ENCODE assay signal across 11 cellular contexts in genomic region chr3:197793246-197793645, GRCh38. TPM values are rescaled to one million over a fixed set of nuclear protein-coding genes. Genes with fewer than 3 reads are reported as not detected.
A peak's percentile ranks its signal among the peaks of the same experiment; 100 is the strongest.
DNase-seq lines count a peak whose midpoint lies in the region; ATAC-seq and TF ChIP-seq lines count a peak whose summit lies in the region.
"Had no signal": no experiment of that assay in that cellular context is flagged by ENCODE, and none has a peak within 500 bp of the region (broad histone marks: within the 10 kb centered on the region; RNA-seq: fewer than 3 reads in every experiment).

No MANE protein-coding gene starts in this region.

- ATAC-seq in effector memory CD8-positive, alpha-beta T cell (replicated peaks) = peak; percentile 35
- ATAC-seq in stimulated activated naive CD8-positive, alpha-beta T cell treated with anti-CD3 and anti-CD28 coated beads, Interleukin-15, Interleukin-2, amounts not matched to agents 100 U/mL and 50 U/mL, for 24 hours = peak; percentile 65

- peak; percentile 59 for DNase-seq in activated CD4-positive, alpha-beta T cell treated with anti-CD3 and anti-CD28 coated beads, Interleukin-2, amount 10 ng/mL, durations not matched to agents 24 days and 14 days
- DNase-seq in activated CD4-positive, alpha-beta T cell treated with anti-CD3 and anti-CD28 coated beads, Interleukin-2, amount 50 U/mL, for 4 hours = no peak
- DNase-seq in NOMO-1 treated with DMSO at 0.1 percent for 48 hours (lab: John Stamatoyannopoulos, UW; ENCODE audit: unreplicated experiment) (peak; percentile 44), NCI-H1048 (lab: John Stamatoyannopoulos, UW) (no peak), NCI-H1417 treated with DMSO at 0.1 percent for 48 hours (lab: John Stamatoyannopoulos, UW) (no peak), prostate gland (ENCODE audit: low spot score) (no peak)
- DNase-seq in effector memory CD8-positive, alpha-beta T cell = peak in 1 of 3 experiments; percentile 2
- no peak for DNase-seq in stimulated activated naive CD8-positive, alpha-beta T cell treated with anti-CD3 and anti-CD28 coated beads, Interleukin-15, Interleukin-2, amounts not matched to agents 100 U/mL and 50 U/mL, for 24 hours
- DNase-seq: dorsolateral prefrontal cortex; stimulated activated CD4-positive, alpha-beta T cell treated with anti-CD3 and anti-CD28 coated beads, Interleukin-4, amount 100 ng/mL, for 24 hours had no signal

- H3K36me3 Mint-ChIP-seq in activated CD4-positive, alpha-beta T cell treated with anti-CD3 and anti-CD28 coated beads, Interleukin-2, amount 10 ng/mL, durations not matched to agents 24 days and 14 days (ENCODE audit: low read depth) = peaks cover 5% of the 10 kb centered on the region
- peaks cover 24% of the 10 kb centered on the region for H3K36me3 Mint-ChIP-seq in effector memory CD8-positive, alpha-beta T cell (ENCODE audit: insufficient read depth)

- intact Hi-C loops in activated CD4-positive, alpha-beta T cell treated with anti-CD3 and anti-CD28 coated beads, Interleukin-2, amount 10 ng/mL, durations not matched to agents 24 days and 14 days (cut with micrococcal nuclease) = loop anchor here (1.0 to 5.0 kb wide), 6 partner anchors 9 to 236 kb away; partner anchors contain the start of gene BDH1
- intact Hi-C loops in prostate gland (cut with DNase I) = no loop called here

- 9% methylated on average over 2 of the region's 2 CpGs for WGBS in prostate gland

- no peak overlapping the region for H3K27ac ChIP-seq in prostate gland
- H3K27ac ChIP-seq: C4-2B, dorsolateral prefrontal cortex had no signal

- no peaks in the 10 kb centered on the region for H3K27me3 Mint-ChIP-seq in activated CD4-positive, alpha-beta T cell treated with anti-CD3 and anti-CD28 coated beads, Interleukin-2, amount 10 ng/mL, durations not matched to agents 24 days and 14 days
- H3K27me3 Mint-ChIP-seq in effector memory CD8-positive, alpha-beta T cell = no peaks in the 10 kb centered on the region

- no peak for TF ChIP-seq CTCF in prostate gland (IDR thresholded peaks at IDR 0.05)

- peaks cover 35% of the 10 kb centered on the region for H3K4me1 Mint-ChIP-seq in activated CD4-positive, alpha-beta T cell treated with anti-CD3 and anti-CD28 coated beads, Interleukin-2, amount 10 ng/mL, durations not matched to agents 24 days and 14 days
- peaks cover 22 to 36% of the 10 kb centered on the region in 2 donors for H3K4me1 Mint-ChIP-seq in effector memory CD8-positive, alpha-beta T cell (ENCODE audit: low read depth in 2 of 2)

- H3K27me3 ChIP-seq in prostate gland (replicated peaks; ENCODE audit: insufficient read depth) = no peaks in the 10 kb centered on the region
- H3K27me3 ChIP-seq: dorsolateral prefrontal cortex had no signal

- no peak for TF ChIP-seq POLR2A in prostate gland (IDR thresholded peaks at IDR 0.05)

- H3K27ac Mint-ChIP-seq in activated CD4-positive, alpha-beta T cell treated with anti-CD3 and anti-CD28 coated beads, Interleukin-2, amount 10 ng/mL, durations not matched to agents 24 days and 14 days = peak overlapping the region; percentile 37
- H3K27ac Mint-ChIP-seq in effector memory CD8-positive, alpha-beta T cell = peak overlapping the region; percentile 20 to 86

- H3K36me3 ChIP-seq in prostate gland = no peaks in the 10 kb centered on the region

- H3K9me3 ChIP-seq in prostate gland = no peaks in the 10 kb centered on the region

- peaks cover 4% of the 10 kb centered on the region for H3K4me1 ChIP-seq in prostate gland (replicated peaks)

- H3K4me3 ChIP-seq in prostate gland = no peak overlapping the region

- no peaks in the 10 kb centered on the region for H3K9me3 Mint-ChIP-seq in activated CD4-positive, alpha-beta T cell treated with anti-CD3 and anti-CD28 coated beads, Interleukin-2, amount 10 ng/mL, durations not matched to agents 24 days and 14 days
- H3K9me3 Mint-ChIP-seq in effector memory CD8-positive, alpha-beta T cell = no peaks in the 10 kb centered on the region

- peak overlapping the region; percentile 73 for H3K4me3 Mint-ChIP-seq in activated CD4-positive, alpha-beta T cell treated with anti-CD3 and anti-CD28 coated beads, Interleukin-2, amount 10 ng/mL, durations not matched to agents 24 days and 14 days
- peak overlapping the region; percentile 84 to 98 for H3K4me3 Mint-ChIP-seq in effector memory CD8-positive, alpha-beta T cell

RNA-seq across cellular contexts. Expression of gene LRCH3, which starts 2.2 kb away (rescaled TPM):
- 54.7 and 56.4 TPM in 2 replicates for total RNA-seq in activated CD4-positive, alpha-beta T cell treated with anti-CD3 and anti-CD28 coated beads, Interleukin-2, amount 10 ng/mL, durations not matched to agents 24 days and 14 days
- 100 to 1,000 TPM in 1 of 2 donors, 10 to 100 TPM in 1; 31.6 to 114 TPM for total RNA-seq in prostate gland

RNA-seq across cellular contexts. Expression of gene FYTTD1, which starts 43.6 kb away (rescaled TPM):
- 53.2 and 56.8 TPM in 2 replicates for total RNA-seq in activated CD4-positive, alpha-beta T cell treated with anti-CD3 and anti-CD28 coated beads, Interleukin-2, amount 10 ng/mL, durations not matched to agents 24 days and 14 days
- total RNA-seq in prostate gland = 10 to 100 TPM; 27.7 to 69.5 TPM

RNA-seq across cellular contexts. Expression of gene RUBCN, which starts 56.5 kb away (rescaled TPM):
- 38.8 and 41.0 TPM in 2 replicates for total RNA-seq in activated CD4-positive, alpha-beta T cell treated with anti-CD3 and anti-CD28 coated beads, Interleukin-2, amount 10 ng/mL, durations not matched to agents 24 days and 14 days
- 100 to 1,000 TPM in 1 of 2 donors, 10 to 100 TPM in 1; 32.2 to 121 TPM for total RNA-seq in prostate gland

Comparison
In these comparisons a context has a peak if more than half of its experiments do, and no peak if none do; other contexts are left out.
1. DNase-seq: peak in activated CD4-positive, alpha-beta T cell treated with anti-CD3 and anti-CD28 coated beads, Interleukin-2, amount 10 ng/mL, durations not matched to agents 24 days and 14 days (single experiment) and NOMO-1 treated with DMSO at 0.1 percent for 48 hours (single experiment); none in activated CD4-positive, alpha-beta T cell treated with anti-CD3 and anti-CD28 coated beads, Interleukin-2, amount 50 U/mL, for 4 hours (0 of 2), stimulated activated naive CD8-positive, alpha-beta T cell treated with anti-CD3 and anti-CD28 coated beads, Interleukin-15, Interleukin-2, amounts not matched to agents 100 U/mL and 50 U/mL, for 24 hours (single experiment), NCI-H1048 (single experiment), NCI-H1417 treated with DMSO at 0.1 percent for 48 hours (single experiment) and prostate gland (single experiment).